ENCODE assay signal across 21 cellular contexts in the genomic region with DNA sequence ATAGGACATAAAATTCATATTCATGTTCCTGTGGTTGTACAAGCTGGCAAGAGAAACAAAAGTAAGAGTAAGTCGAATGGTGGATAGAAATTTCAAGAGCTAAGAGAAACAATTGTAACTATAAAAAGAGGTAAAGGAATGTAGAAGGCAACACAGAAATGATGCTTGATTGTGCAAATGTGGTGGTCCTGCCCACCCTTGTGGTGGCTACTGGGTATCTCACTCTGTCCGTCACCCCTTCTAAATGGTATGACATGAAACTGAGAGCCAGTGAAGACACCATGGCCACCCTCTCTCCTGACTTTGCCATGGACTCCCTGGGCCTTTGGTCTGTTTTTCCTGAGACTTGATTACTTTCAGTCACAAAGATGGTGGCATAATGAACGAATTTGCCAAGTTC.
DNase-seq lines count a peak whose midpoint lies in the region; ATAC-seq and TF ChIP-seq lines count a peak whose summit lies in the region.
"Had no signal": no experiment of that assay in that cellular context is flagged by ENCODE, and none has a peak within 500 bp of the region (broad histone marks: within the 10 kb centered on the region; RNA-seq: fewer than 3 reads in every experiment).

No MANE protein-coding gene starts in this region.

- no peaks in the 10 kb centered on the region for H3K9me2 ChIP-seq in OCI-LY1 (ENCODE audit: low read depth, low read length)

- no peaks in the 10 kb centered on the region for H3K79me2 ChIP-seq in OCI-LY1 (ENCODE audit: insufficient read depth, low read length)

- H3K36me3 Mint-ChIP-seq in endodermal cell (ENCODE audit: low read depth) = no peaks in the 10 kb centered on the region
- H3K36me3 Mint-ChIP-seq in T-helper 17 cell (ENCODE audit: low read depth) = no peaks in the 10 kb centered on the region
- H3K36me3 Mint-ChIP-seq: activated naive CD4-positive, alpha-beta T cell treated with anti-CD3 and anti-CD28 coated beads, Interleukin-2, amount 50 U/mL, for 24 hours had no signal

- no peaks in the 10 kb centered on the region for H3K9me3 ChIP-seq in OCI-LY1 (ENCODE audit: low read length)
- no peaks in the 10 kb centered on the region for H3K9me3 ChIP-seq in endodermal cell (ENCODE audit: control insufficient read depth, low read length)
- H3K9me3 ChIP-seq in T-helper 17 cell (ENCODE audit: control insufficient read depth, low read length, poor library complexity, severe bottlenecking) = no peaks in the 10 kb centered on the region
- no peaks in the 10 kb centered on the region for H3K9me3 ChIP-seq in right cardiac atrium (ENCODE audit: control insufficient read depth, low read length)
- H3K9me3 ChIP-seq: breast epithelium, ovary, tibial artery had no signal

- no peak overlapping the region for H3K4me2 ChIP-seq in OCI-LY1 (ENCODE audit: low read length)

- intact Hi-C loops in right cardiac atrium (cut with DNase I) = no loop called here

- DNase-seq in NCI-H2227 (lab: John Stamatoyannopoulos, UW; ENCODE audit: unreplicated experiment) (peak; percentile 5), NCI-H2227 treated with DMSO at 0.1 percent for 48 hours (lab: John Stamatoyannopoulos, UW) (no peak), endodermal cell (peak; percentile 77), ecto neural progenitor cell (ENCODE audit: low spot score) (no peak), T-helper 17 cell (no peak), right cardiac atrium (no peak), OCI-M2 (lab: John Stamatoyannopoulos, UW; ENCODE audit: unreplicated experiment) (no peak)
- DNase-seq: activated CD8-positive, alpha-beta memory T cell treated with anti-CD3 and anti-CD28 coated beads, Interleukin-2, amount 50 U/mL, for 4 hours; heart right ventricle; left cardiac atrium; mucosa of descending colon; NCI-H1436 treated with DMSO at 0.1 percent for 48 hours; NCI-H524 treated with DMSO at 0.1 percent for 48 hours; ovary; tibial artery had no signal

- H3K27ac Mint-ChIP-seq in endodermal cell (no peak overlapping the region), T-helper 17 cell (no peak overlapping the region)
- H3K27ac Mint-ChIP-seq: activated naive CD4-positive, alpha-beta T cell treated with anti-CD3 and anti-CD28 coated beads, Interleukin-2, amount 50 U/mL, for 24 hours had no signal

- 46 to 72% methylated on average over 2 to 3 of the region's 3 CpGs for WGBS in endodermal cell (ENCODE audit: insufficient coverage in 1 of 2, insufficient read length in 1 of 2), 2 experiments
- 50% methylated on average over 3 of the region's 3 CpGs for WGBS in right cardiac atrium

- no peaks in the 10 kb centered on the region for H4K20me1 ChIP-seq in OCI-LY1 (ENCODE audit: insufficient read depth, low read length)

- H3K4me1 Mint-ChIP-seq in endodermal cell (no peaks in the 10 kb centered on the region), T-helper 17 cell (no peaks in the 10 kb centered on the region)
- H3K4me1 Mint-ChIP-seq: activated naive CD4-positive, alpha-beta T cell treated with anti-CD3 and anti-CD28 coated beads, Interleukin-2, amount 50 U/mL, for 24 hours had no signal

- no peak overlapping the region for H3K9ac ChIP-seq in OCI-LY1 (ENCODE audit: low read length)
- H3K9ac ChIP-seq in endodermal cell (ENCODE audit: extremely low read depth, low read length, poor library complexity, severe bottlenecking) = no peak overlapping the region

- H3K4me3 ChIP-seq in OCI-LY1 (ENCODE audit: low read depth, low read length, poor library complexity, severe bottlenecking) (no peak overlapping the region), endodermal cell (ENCODE audit: low read length) (no peak overlapping the region), right cardiac atrium (ENCODE audit: low read length) (no peak overlapping the region)
- H3K4me3 ChIP-seq: breast epithelium, heart right ventricle, K562, mucosa of descending colon, ovary, skin epidermis, tibial artery had no signal

- peak; percentile 74 for TF ChIP-seq CTCF in OCI-LY1 (IDR thresholded peaks at IDR 0.05; ENCODE audit: low read length)
- TF ChIP-seq CTCF in endodermal cell (conservative IDR thresholded peaks at IDR 0.05) = peak; percentile 81

- H3K27me3 Mint-ChIP-seq in endodermal cell (ENCODE audit: insufficient read depth) = no peaks in the 10 kb centered on the region
- no peaks in the 10 kb centered on the region for H3K27me3 Mint-ChIP-seq in T-helper 17 cell
- H3K27me3 Mint-ChIP-seq: activated naive CD4-positive, alpha-beta T cell treated with anti-CD3 and anti-CD28 coated beads, Interleukin-2, amount 50 U/mL, for 24 hours had no signal

- H2AFZ ChIP-seq in OCI-LY1 (ENCODE audit: low read length) = no peak overlapping the region

- no peaks in the 10 kb centered on the region for H3F3A ChIP-seq in OCI-LY1 (ENCODE audit: insufficient read depth, low read length)

- no peak overlapping the region for H3K27ac ChIP-seq in OCI-LY1 (ENCODE audit: low read depth, low read length, poor library complexity, severe bottlenecking)
- H3K27ac ChIP-seq in endodermal cell (ENCODE audit: low read depth, low read length) = no peak overlapping the region
- no peak overlapping the region for H3K27ac ChIP-seq in right cardiac atrium (ENCODE audit: low read length)
- H3K27ac ChIP-seq: breast epithelium, heart right ventricle, ovary, RWPE1, skin epidermis, tibial artery had no signal

- no peak for ATAC-seq in T-helper 17 cell
- ATAC-seq in right cardiac atrium = no peak
- ATAC-seq: heart right ventricle, K562, left cardiac atrium, mucosa of descending colon had no signal

- H3K36me3 ChIP-seq in OCI-LY1 (ENCODE audit: insufficient read depth, low read length) (no peaks in the 10 kb centered on the region), endodermal cell (ENCODE audit: control insufficient read depth, insufficient read depth, low read length) (no peaks in the 10 kb centered on the region)
- H3K36me3 ChIP-seq: breast epithelium, heart right ventricle, ovary, tibial artery had no signal

- H3K27me3 ChIP-seq in OCI-LY1 (ENCODE audit: insufficient read depth, low read length) (no peaks in the 10 kb centered on the region), endodermal cell (ENCODE audit: control insufficient read depth, insufficient read depth, low read length, poor library complexity, severe bottlenecking) (no peaks in the 10 kb centered on the region), right cardiac atrium (ENCODE audit: control insufficient read depth, insufficient read depth) (no peaks in the 10 kb centered on the region)
- H3K27me3 ChIP-seq: breast epithelium, heart right ventricle, ovary, tibial artery had no signal

- H3K4me3 Mint-ChIP-seq in endodermal cell = no peak overlapping the region
- no peak overlapping the region for H3K4me3 Mint-ChIP-seq in T-helper 17 cell
- H3K4me3 Mint-ChIP-seq: activated naive CD4-positive, alpha-beta T cell treated with anti-CD3 and anti-CD28 coated beads, Interleukin-2, amount 50 U/mL, for 24 hours had no signal

- H3K9me3 Mint-ChIP-seq in endodermal cell = no peaks in the 10 kb centered on the region

- peaks cover 15% of the 10 kb centered on the region for H3K4me1 ChIP-seq in OCI-LY1 (ENCODE audit: insufficient read depth, low read length, severe bottlenecking)
- no peaks in the 10 kb centered on the region for H3K4me1 ChIP-seq in endodermal cell (ENCODE audit: control insufficient read depth, insufficient read depth, low read length)
- H3K4me1 ChIP-seq in right cardiac atrium (ENCODE audit: control insufficient read depth, insufficient read depth, low read length) = no peaks in the 10 kb centered on the region
- H3K4me1 ChIP-seq: breast epithelium, heart right ventricle, tibial artery had no signal

Comparison
In these comparisons a context has a peak if more than half of its experiments do, and no peak if none do; other contexts are left out.
1. DNase-seq: peak in NCI-H2227 (single experiment) and endodermal cell (single experiment); none in NCI-H2227 treated with DMSO at 0.1 percent for 48 hours (single experiment), ecto neural progenitor cell (single experiment), T-helper 17 cell (0 of 3), right cardiac atrium (0 of 3) and OCI-M2 (single experiment).